8 cellular contexts compared by ENCODE assay signal in genomic region chrX:123860983-123861382, GRCh38. TPM values are rescaled to one million over a fixed set of nuclear protein-coding genes. Genes with fewer than 3 reads are reported as not detected.
DNase-seq lines count a peak whose midpoint lies in the region; ATAC-seq, FAIRE-seq and TF ChIP-seq lines count a peak whose summit lies in the region.

No MANE protein-coding gene starts in this region.

- TF ChIP-seq CTCF in psoas muscle (IDR thresholded peaks at IDR 0.05) = no peak

- no peaks in the 10 kb centered on the region for H3K9me3 Mint-ChIP-seq in activated T-cell treated with anti-CD3 and anti-CD28 coated beads, Interleukin-2, amount 50 U/mL, for 4 hours
- H3K9me3 Mint-ChIP-seq in T-cell = no peaks in the 10 kb centered on the region

- CTCF ChIA-PET in T-cell (lab: Charles Lee) = interaction anchor here in 1 of 2 donors (0.6 kb wide), 1 partner anchor 17 kb away, joined by 3 read pairs; no protein-coding TSS in a partner anchor

- H3K36me3 ChIP-seq in psoas muscle (ENCODE audit: insufficient read depth in 1 of 2, low read depth in 1 of 2) = no peaks in the 10 kb centered on the region

- peak overlapping the region; percentile 96 for H3K27ac ChIP-seq in psoas muscle

- H3K4me3 Mint-ChIP-seq in activated T-cell treated with anti-CD3 and anti-CD28 coated beads, Interleukin-2, amount 50 U/mL, for 4 hours = peak overlapping the region; percentile 87
- peak overlapping the region; percentile 87 to 89 (median 89) for H3K4me3 Mint-ChIP-seq in T-cell

- no peak for FAIRE-seq in frontal cortex (lab: Jason Lieb, UNC)

- no peak for DNase-seq in activated T-cell treated with anti-CD3 and anti-CD28 coated beads, Interleukin-2, amount 50 U/mL, for 4 hours
- no peak for DNase-seq in activated T-cell treated with anti-CD3 and anti-CD28 coated beads, Interleukin-2, amount 50 U/mL, for 1 hour
- DNase-seq in T-cell = no peak
- DNase-seq in fibroblast of peridontal ligament (ENCODE audit: extremely low read depth) = peak; percentile 48
- DNase-seq in psoas muscle = no peak
- no peak for DNase-seq in frontal cortex (ENCODE audit: low spot score in 2 of 2)
- no peak for DNase-seq in stimulated activated naive CD4-positive, alpha-beta T cell (lab: John Stamatoyannopoulos, UW)

- POLR2A ChIA-PET in T-cell (lab: Charles Lee) = interaction anchor here in 1 of 2 donors (0.6 kb wide), 1 partner anchor 101 kb away, joined by 8 read pairs; no protein-coding TSS in a partner anchor

- intact Hi-C loops in psoas muscle (cut with DNase I) = loop anchor here in 1 of 2 donors (1.0 kb wide), 1 partner anchor 100 kb away; the partner anchor contains the start of gene STAG2

- H3K4me3 ChIP-seq in psoas muscle = peak overlapping the region; percentile 69

- no peaks in the 10 kb centered on the region for H3K9me3 ChIP-seq in psoas muscle

- peaks cover 15% of the 10 kb centered on the region for H3K4me1 Mint-ChIP-seq in activated T-cell treated with anti-CD3 and anti-CD28 coated beads, Interleukin-2, amount 50 U/mL, for 4 hours (ENCODE audit: low read depth)
- H3K4me1 Mint-ChIP-seq in T-cell = peaks cover 10 to 26% (median 13%) of the 10 kb centered on the region in 3 donors

- ATAC-seq in activated T-cell treated with anti-CD3 and anti-CD28 coated beads, Interleukin-2, amount 50 U/mL, for 4 hours = no peak
- no peak for ATAC-seq in T-cell (replicated peaks in 1 of 4)
- peak in 1 of 4 donors; percentile 14 for ATAC-seq in psoas muscle
- no peak for ATAC-seq in GM19467 (IDR thresholded peaks at IDR 0.05; ENCODE audit: unreplicated experiment)

- no peaks in the 10 kb centered on the region for H3K4me1 ChIP-seq in psoas muscle

- H3K36me3 Mint-ChIP-seq in activated T-cell treated with anti-CD3 and anti-CD28 coated beads, Interleukin-2, amount 50 U/mL, for 4 hours (ENCODE audit: insufficient read depth) = peaks cover 2% of the 10 kb centered on the region
- H3K36me3 Mint-ChIP-seq in T-cell = no peaks in the 10 kb centered on the region

- WGBS in psoas muscle, 3 donors = 1 to 35% (median 5%) methylated on average over 4 of the region's 4 CpGs

- H3K27me3 ChIP-seq in psoas muscle (ENCODE audit: insufficient read depth in 3 of 3, low read length in 2 of 3) = no peaks in the 10 kb centered on the region

- no peaks in the 10 kb centered on the region for H3K27me3 Mint-ChIP-seq in activated T-cell treated with anti-CD3 and anti-CD28 coated beads, Interleukin-2, amount 50 U/mL, for 4 hours (ENCODE audit: low read depth)
- H3K27me3 Mint-ChIP-seq in T-cell = peaks cover 0 to 10% of the 10 kb centered on the region in 2 donors

- H3K27ac Mint-ChIP-seq in T-cell = peak overlapping the region; percentile 93 to 94

RNA-seq across cellular contexts. Expression of gene XIAP, which starts 1.1 kb away (rescaled TPM):
- 10 to 100 TPM; 28.8 to 34.9 (median 32.8) TPM for total RNA-seq in activated T-cell treated with anti-CD3 and anti-CD28 coated beads, Interleukin-2, amount 50 U/mL, for 4 hours
- total RNA-seq in T-cell (10 to 100 TPM; 40.4 to 59.6 (median 46.1) TPM), psoas muscle (10 to 100 TPM; 34.8 to 40.1 (median 37.6) TPM), frontal cortex (77.5 TPM)
- polyA plus RNA-seq in psoas muscle = 10 to 100 TPM in 2 of 3 donors, 1 to 10 TPM in 1; 7.5 to 27.9 (median 13.7) TPM
